In the genomic region with DNA sequence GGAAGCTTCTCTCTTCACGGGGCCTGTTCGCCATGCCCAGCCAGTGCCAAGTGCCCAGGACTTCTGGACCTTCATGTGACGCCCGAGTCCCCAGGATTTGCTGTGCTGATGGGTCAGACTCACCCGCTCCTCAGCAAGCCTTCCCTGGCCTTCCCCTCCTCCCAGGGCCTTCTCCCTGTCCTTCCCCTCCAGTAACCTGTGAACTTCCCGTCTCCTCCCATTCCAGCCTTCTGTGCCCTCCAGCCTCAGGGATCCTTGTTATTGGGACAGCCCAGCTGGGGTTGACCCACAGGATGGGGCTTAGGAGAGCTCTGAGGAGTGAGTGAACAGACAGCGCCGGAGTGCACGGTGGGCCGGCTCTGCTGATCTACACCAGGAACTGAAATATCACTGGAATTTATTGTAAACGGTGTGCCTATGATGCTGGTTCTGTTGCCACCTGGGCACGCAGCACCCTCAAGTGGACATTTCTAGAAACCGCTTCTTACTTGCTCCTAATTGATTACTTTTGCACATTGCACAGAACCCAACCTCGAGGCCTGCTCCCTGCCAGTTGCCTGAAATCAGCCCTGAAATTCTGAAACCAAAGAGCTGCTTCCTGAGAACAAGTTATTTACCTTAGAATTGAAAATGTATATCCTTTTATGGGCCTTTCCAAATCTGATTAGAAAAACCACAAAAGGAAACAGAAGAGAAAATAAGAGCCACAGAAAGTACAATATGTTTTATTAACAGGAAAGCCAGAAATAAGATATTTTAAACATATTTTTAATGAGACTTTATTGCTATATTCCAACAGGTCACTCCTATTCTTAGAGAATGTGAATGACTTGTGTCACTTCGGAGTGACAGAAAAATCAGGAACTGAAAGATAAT, we compare ENCODE assay signal across 8 cellular contexts. TPM values are rescaled to one million over a fixed set of nuclear protein-coding genes. Genes with fewer than 3 reads are reported as not detected.
DNase-seq lines count a peak whose midpoint lies in the region; ATAC-seq and TF ChIP-seq lines count a peak whose summit lies in the region.

No MANE protein-coding gene starts in this region.

- H2AFZ ChIP-seq in GM23248, result peak overlapping the region; percentile 34; the same call in 1 of the 2 replicates

- H3K9me3 ChIP-seq in GM23248 (ENCODE audit: low read depth), result no peaks in the 10 kb centered on the region
- H3K9me3 ChIP-seq in left ventricle myocardium inferior (replicated peaks), result no peaks in the 10 kb centered on the region

- no peaks in the 10 kb centered on the region for H4K20me1 ChIP-seq in GM23248 (ENCODE audit: insufficient read depth)

- DNase-seq in AG09319 (ENCODE audit: extremely low read depth, low read depth), result no peak
- DNase-seq in GM23248, result peak; percentile 68
- DNase-seq in NOMO-1 treated with DMSO at 0.1 percent for 48 hours (lab: John Stamatoyannopoulos, UW; ENCODE audit: unreplicated experiment), result peak; percentile 68
- peak; percentile 41 for DNase-seq in activated naive CD4-positive, alpha-beta T cell treated with Interleukin-2 at 50 U/mL for 16 hours
- peak; percentile 39 for DNase-seq in left ventricle myocardium inferior
- peak; percentile 35 for DNase-seq in stimulated activated CD4-positive, alpha-beta T cell treated with anti-CD3 and anti-CD28 coated beads, Interleukin-4, amount 100 ng/mL, for 1 hour
- DNase-seq in inferior parietal cortex (ENCODE audit: extremely low spot score), result no peak

- no peak overlapping the region for H3K4me2 ChIP-seq in GM23248 (ENCODE audit: unreplicated experiment)

- ATAC-seq in HG02973 (IDR thresholded peaks at IDR 0.05; ENCODE audit: unreplicated experiment), result no peak

- H3F3A ChIP-seq in GM23248 (ENCODE audit: insufficient read depth), result peaks cover 37% of the 10 kb centered on the region

- WGBS in GM23248 (ENCODE audit: low coverage in 1 of 2, low lambda C conversion rate in 2 of 2, missing lambda C conversion rate in 2 of 2), 2 experiments, result 65 to 66% methylated on average over 15 of the region's 15 CpGs

- H3K36me3 ChIP-seq in GM23248 (ENCODE audit: low read depth), result no peaks in the 10 kb centered on the region
- no peaks in the 10 kb centered on the region for H3K36me3 ChIP-seq in left ventricle myocardium inferior

- TF ChIP-seq CTCF in AG09319 (IDR thresholded peaks at IDR 0.05; ENCODE audit: low read depth, low read length) (peak; percentile 54), left ventricle myocardium inferior (IDR thresholded peaks at IDR 0.05; ENCODE audit: borderline replicate concordance) (peak; percentile 63)

- in situ Hi-C loops in GM23248 (cut with MboI), result no loop called here

- no peaks in the 10 kb centered on the region for H3K9me2 ChIP-seq in GM23248 (ENCODE audit: insufficient read depth)

- intact Hi-C loops in left ventricle myocardium inferior (cut with micrococcal nuclease), result no loop called here

- H3K27me3 ChIP-seq in GM23248 (replicated peaks; ENCODE audit: insufficient read depth) (no peaks in the 10 kb centered on the region), left ventricle myocardium inferior (ENCODE audit: low read depth) (no peaks in the 10 kb centered on the region)

- H3K9ac ChIP-seq in GM23248, result no peak overlapping the region

- no peak overlapping the region for H3K4me3 ChIP-seq in GM23248
- H3K4me3 ChIP-seq in left ventricle myocardium inferior, result peak overlapping the region; percentile 67

- H3K27ac ChIP-seq in GM23248 (no peak overlapping the region), left ventricle myocardium inferior (replicated peaks) (peak overlapping the region; percentile 98)

- peaks cover 38% of the 10 kb centered on the region for H3K4me1 ChIP-seq in GM23248 (ENCODE audit: insufficient read depth)
- H3K4me1 ChIP-seq in left ventricle myocardium inferior, result peaks cover 87% of the 10 kb centered on the region

- H3K79me2 ChIP-seq in GM23248 (ENCODE audit: insufficient read depth), result no peaks in the 10 kb centered on the region

RNA-seq across cellular contexts. Expression of gene SPAAR, which starts 1.6 kb away (rescaled TPM):
- not detected in 2 replicates for total RNA-seq in GM23248 (2014; rRNA removed; shearing (Covaris generic))
- polyA plus RNA-seq in GM23248 (2016; fragmentation: Nextera tagmentation; extraction: Ambion mirVana), result 0.23 and 0.39 TPM in 2 replicates
- total RNA-seq in left ventricle myocardium inferior, result 6.5 TPM

RNA-seq across cellular contexts. Expression of gene HRCT1, which starts 4.8 kb away (rescaled TPM):
- total RNA-seq in GM23248 (2014; rRNA removed; shearing (Covaris generic)), result 0.76 and 1.2 TPM in 2 replicates
- polyA plus RNA-seq in GM23248 (2016; fragmentation: Nextera tagmentation; extraction: Ambion mirVana), result 3.4 and 3.6 TPM in 2 replicates
- 6.2 TPM for total RNA-seq in left ventricle myocardium inferior

RNA-seq across cellular contexts. Expression of gene OR13J1, which starts 40.6 kb away (rescaled TPM):
- total RNA-seq in GM23248 (2014; rRNA removed; shearing (Covaris generic)), result not detected in 2 replicates
- not detected in 2 replicates for polyA plus RNA-seq in GM23248 (2016; fragmentation: Nextera tagmentation; extraction: Ambion mirVana)
- not detected for total RNA-seq in left ventricle myocardium inferior

RNA-seq across cellular contexts. Expression of gene OR2S2, which starts 47.1 kb away (rescaled TPM):
- total RNA-seq in GM23248 (2014; rRNA removed; shearing (Covaris generic)), result 0.11 TPM in 1 of 2 replicates, not detected in the other
- polyA plus RNA-seq in GM23248 (2016; fragmentation: Nextera tagmentation; extraction: Ambion mirVana), result 0.30 and 0.67 TPM in 2 replicates
- total RNA-seq in left ventricle myocardium inferior, result not detected

Comparison
In these comparisons a context has a peak if more than half of its experiments do, and no peak if none do; other contexts are left out.
1. DNase-seq: peak in GM23248 (single experiment), NOMO-1 treated with DMSO at 0.1 percent for 48 hours (single experiment), activated naive CD4-positive, alpha-beta T cell treated with Interleukin-2 at 50 U/mL for 16 hours (single experiment), left ventricle myocardium inferior (single experiment) and stimulated activated CD4-positive, alpha-beta T cell treated with anti-CD3 and anti-CD28 coated beads, Interleukin-4, amount 100 ng/mL, for 1 hour (single experiment); none in AG09319 (single experiment) and inferior parietal cortex (single experiment).